In genomic region chr3:140343709-140344417, GRCh38 we compare ENCODE assay signal across 13 cellular contexts.
DNase-seq lines count a peak whose midpoint lies in the region; ATAC-seq and TF ChIP-seq lines count a peak whose summit lies in the region.
"Had no signal": no experiment of that assay in that cellular context is flagged by ENCODE, and none has a peak within 500 bp of the region (broad histone marks: within the 10 kb centered on the region; RNA-seq: fewer than 3 reads in every experiment).

No MANE protein-coding gene starts in this region.

- POLR2A ChIA-PET in CD8-positive, alpha-beta T cell (lab: Charles Lee), result no interaction called here

- H3K36me3 ChIP-seq in esophagus (ENCODE audit: control insufficient read depth in 2 of 2, insufficient read depth in 2 of 2, low read length in 1 of 2) (no peaks in the 10 kb centered on the region), smooth muscle cell (ENCODE audit: low read depth) (no peaks in the 10 kb centered on the region)
- H3K36me3 ChIP-seq in CD8-positive, alpha-beta T cell (ENCODE audit: insufficient read depth, low read length), result no peaks in the 10 kb centered on the region
- H3K36me3 ChIP-seq: BE2C had no signal

- H3K4me3 Mint-ChIP-seq in CD8-positive, alpha-beta T cell, result no peak overlapping the region
- H3K4me3 Mint-ChIP-seq: CD4-positive, CD25-positive, alpha-beta regulatory T cell had no signal

- no peak for ATAC-seq in HG03469 (IDR thresholded peaks at IDR 0.05; ENCODE audit: unreplicated experiment)
- ATAC-seq in CD8-positive, alpha-beta T cell, result no peak
- ATAC-seq: HepG2, PC-3 had no signal

- H3K4me3 ChIP-seq in esophagus (ENCODE audit: low read depth in 1 of 2, low read length in 2 of 2), result no peak overlapping the region
- no peak overlapping the region for H3K4me3 ChIP-seq in smooth muscle cell
- no peak overlapping the region for H3K4me3 ChIP-seq in CD8-positive, alpha-beta T cell (ENCODE audit: low read depth, low read length)

- H3K4me1 Mint-ChIP-seq in CD8-positive, alpha-beta T cell (ENCODE audit: low read depth), result no peaks in the 10 kb centered on the region
- H3K4me1 Mint-ChIP-seq: CD4-positive, CD25-positive, alpha-beta regulatory T cell had no signal

- H3K27ac ChIP-seq in esophagus (ENCODE audit: low read depth in 2 of 2, low read length in 1 of 2) (peak overlapping the region; percentile 49 to 72), smooth muscle cell (ENCODE audit: low read depth) (peak overlapping the region; percentile 60)
- no peak overlapping the region for H3K27ac ChIP-seq in CD8-positive, alpha-beta T cell (ENCODE audit: low read depth, low read length)

- H2AFZ ChIP-seq in smooth muscle cell (ENCODE audit: low read depth), result no peak overlapping the region

- no peaks in the 10 kb centered on the region for H3K79me2 ChIP-seq in smooth muscle cell (ENCODE audit: low read depth)

- no peaks in the 10 kb centered on the region for H3K36me3 Mint-ChIP-seq in CD8-positive, alpha-beta T cell
- H3K36me3 Mint-ChIP-seq: CD4-positive, CD25-positive, alpha-beta regulatory T cell had no signal

- H3K4me1 ChIP-seq in esophagus (ENCODE audit: control insufficient read depth in 2 of 2, insufficient read depth in 2 of 2, low read length in 1 of 2), result no peaks in the 10 kb centered on the region
- no peaks in the 10 kb centered on the region for H3K4me1 ChIP-seq in smooth muscle cell (ENCODE audit: low read depth)
- no peaks in the 10 kb centered on the region for H3K4me1 ChIP-seq in CD8-positive, alpha-beta T cell (ENCODE audit: insufficient read depth, low read length)
- H3K4me1 ChIP-seq: BE2C had no signal

- H3K9me3 Mint-ChIP-seq in CD8-positive, alpha-beta T cell, result peaks cover 2% of the 10 kb centered on the region

- intact Hi-C loops in CD8-positive, alpha-beta T cell (cut with DNase I, micrococcal nuclease), result no loop called here

- no peak overlapping the region for H3K9ac ChIP-seq in smooth muscle cell (ENCODE audit: low read depth)

- H3K27me3 ChIP-seq in esophagus (ENCODE audit: control insufficient read depth in 1 of 2, insufficient read depth in 2 of 2, low read length in 2 of 2) (no peaks in the 10 kb centered on the region), smooth muscle cell (ENCODE audit: low read depth) (no peaks in the 10 kb centered on the region)
- no peaks in the 10 kb centered on the region for H3K27me3 ChIP-seq in CD8-positive, alpha-beta T cell (ENCODE audit: insufficient read depth, low read length)
- H3K27me3 ChIP-seq: BE2C had no signal

- TF ChIP-seq CTCF in smooth muscle cell (IDR thresholded peaks at IDR 0.05; ENCODE audit: borderline replicate concordance, insufficient read depth, poor library complexity, severe bottlenecking), result no peak
- TF ChIP-seq CTCF in CD8-positive, alpha-beta T cell (IDR thresholded peaks at IDR 0.05), result no peak

- no peaks in the 10 kb centered on the region for H4K20me1 ChIP-seq in smooth muscle cell (ENCODE audit: low read depth)

- H3K4me2 ChIP-seq in smooth muscle cell, result no peak overlapping the region

- H3K9me3 ChIP-seq in esophagus (ENCODE audit: control insufficient read depth in 2 of 2, insufficient read depth in 1 of 2, low read depth in 1 of 2, low read length in 1 of 2) (peaks cover 0 to 4% of the 10 kb centered on the region in 2 donors), smooth muscle cell (replicated peaks; ENCODE audit: low read depth) (no peaks in the 10 kb centered on the region)
- H3K9me3 ChIP-seq in CD8-positive, alpha-beta T cell (ENCODE audit: low read length), result no peaks in the 10 kb centered on the region
- H3K9me3 ChIP-seq: BE2C had no signal

- no peak overlapping the region for H3K27ac Mint-ChIP-seq in CD8-positive, alpha-beta T cell
- H3K27ac Mint-ChIP-seq: CD4-positive, CD25-positive, alpha-beta regulatory T cell had no signal

- CTCF ChIA-PET in CD8-positive, alpha-beta T cell (lab: Charles Lee), result no interaction called here

- WGBS in esophagus, 2 donors, result 34 to 55% methylated on average over 10 of the region's 10 CpGs
- WGBS in smooth muscle cell (ENCODE audit: low lambda C conversion rate), result 92% methylated on average over 10 of the region's 10 CpGs

- H3F3A ChIP-seq in smooth muscle cell (ENCODE audit: low read depth), result no peaks in the 10 kb centered on the region

- DNase-seq in NCI-H2029 (lab: John Stamatoyannopoulos, UW) (peak; percentile 93), NCI-H2029 treated with DMSO at 0.1 percent for 48 hours (lab: John Stamatoyannopoulos, UW) (no peak), NCI-H446 treated with DMSO at 0.1 percent for 48 hours (lab: John Stamatoyannopoulos, UW) (peak; percentile 59), smooth muscle cell (lab: John Stamatoyannopoulos, UW; ENCODE audit: unreplicated experiment) (no peak)
- DNase-seq in stimulated activated CD4-positive, alpha-beta T cell treated with anti-CD3 and anti-CD28 coated beads, Interleukin-15, amount 100 ng/mL, for 24 hours, result no peak
- DNase-seq in CD8-positive, alpha-beta T cell, result no peak
- DNase-seq: BE2C; CD4-positive, CD25-positive, alpha-beta regulatory T cell; KBM-7; PC-3 had no signal

- H3K27me3 Mint-ChIP-seq in CD8-positive, alpha-beta T cell (ENCODE audit: low read depth), result peaks cover 4% of the 10 kb centered on the region
- H3K27me3 Mint-ChIP-seq: CD4-positive, CD25-positive, alpha-beta regulatory T cell had no signal

Comparison
In these comparisons a context has a peak if more than half of its experiments do, and no peak if none do; other contexts are left out.
1. DNase-seq: peak in NCI-H2029 (single experiment) and NCI-H446 treated with DMSO at 0.1 percent for 48 hours (single experiment); none in NCI-H2029 treated with DMSO at 0.1 percent for 48 hours (single experiment), smooth muscle cell (single experiment), stimulated activated CD4-positive, alpha-beta T cell treated with anti-CD3 and anti-CD28 coated beads, Interleukin-15, amount 100 ng/mL, for 24 hours (single experiment) and CD8-positive, alpha-beta T cell (0 of 7).